In the genomic region with DNA sequence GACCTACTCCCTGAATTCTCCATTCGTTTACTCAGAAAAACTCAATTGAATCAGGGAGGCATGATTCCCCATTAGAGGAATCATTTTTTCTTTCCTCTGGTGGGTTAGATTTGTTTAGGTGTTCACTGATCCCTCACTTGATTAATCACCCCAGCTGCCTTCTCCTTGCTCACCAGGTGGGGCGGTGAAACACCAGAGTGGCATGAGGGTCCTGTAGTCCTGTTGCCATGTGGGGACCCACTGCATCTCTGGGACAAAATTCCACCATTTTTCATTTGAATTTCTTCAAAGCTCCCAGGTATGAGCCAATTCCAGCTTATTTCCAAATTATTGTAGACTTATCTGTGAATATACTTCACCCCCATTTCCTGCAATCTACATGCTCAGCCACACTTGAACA, we compare ENCODE assay signal across 16 cellular contexts.
A peak's percentile ranks its signal among the peaks of the same experiment; 100 is the strongest.
DNase-seq lines count a peak whose midpoint lies in the region; ATAC-seq, FAIRE-seq and TF ChIP-seq lines count a peak whose summit lies in the region.
"Had no signal": no experiment of that assay in that cellular context is flagged by ENCODE, and none has a peak within 500 bp of the region (broad histone marks: within the 10 kb centered on the region; RNA-seq: fewer than 3 reads in every experiment).

No MANE protein-coding gene starts in this region.

- H3K23ac ChIP-seq in H1 (ENCODE audit: insufficient read length), result no peak overlapping the region

- no peak overlapping the region for H2BK12ac ChIP-seq in H1 (ENCODE audit: low read depth, low read length)

- peaks cover 4% of the 10 kb centered on the region for H3K9me3 Mint-ChIP-seq in activated T-helper 17 cell treated with anti-CD3 and anti-CD28 coated beads, Interleukin-2, amount 50 U/mL, for 72 hours
- H3K9me3 Mint-ChIP-seq: CD4-positive, alpha-beta T cell had no signal

- H2BK120ac ChIP-seq in H1 (replicated peaks; ENCODE audit: low read depth, low read length), result no peak overlapping the region

- H2BK20ac ChIP-seq in H1 (ENCODE audit: low read length), result no peak overlapping the region

- no peak for ATAC-seq in activated T-helper 17 cell treated with anti-CD3 and anti-CD28 coated beads, Interleukin-2, amount 50 U/mL, for 72 hours (replicated peaks)
- ATAC-seq in HG03175 (IDR thresholded peaks at IDR 0.05; ENCODE audit: unreplicated experiment), result no peak
- ATAC-seq in GM18909 (IDR thresholded peaks at IDR 0.05; ENCODE audit: poor library complexity, unreplicated experiment), result no peak

- TF ChIP-seq CTCF in C4-2B (conservative IDR thresholded peaks at IDR 0.05) (peak; percentile 18), H1 (IDR thresholded peaks at IDR 0.05; ENCODE audit: control extremely low read depth in 1 of 3, insufficient read depth in 1 of 3, low read depth in 1 of 3, low read length in 3 of 3) (peak; percentile 18 to 29 (median 18); a peak in 3 of 4 replicates)

- no peak overlapping the region for H3K27ac Mint-ChIP-seq in activated T-helper 17 cell treated with anti-CD3 and anti-CD28 coated beads, Interleukin-2, amount 50 U/mL, for 72 hours
- H3K27ac Mint-ChIP-seq: CD4-positive, alpha-beta T cell had no signal

- H3K4me1 ChIP-seq in H1 (replicated peaks in 1 of 4; ENCODE audit: control insufficient read depth in 3 of 4, insufficient read depth in 4 of 4, low read length in 3 of 4), result no peaks in the 10 kb centered on the region
- H3K4me1 ChIP-seq in mesodermal cell (ENCODE audit: control insufficient read depth, insufficient read depth, low read length, poor library complexity, severe bottlenecking), result peaks cover 5% of the 10 kb centered on the region
- H3K4me1 ChIP-seq: BLaER1 treated with 17β-estradiol and CSF1 and Interleukin-3, amounts not matched to agents 10 nM and 100 nM had no signal

- H3K14ac ChIP-seq in H1 (ENCODE audit: insufficient read length), result no peak overlapping the region

- no peaks in the 10 kb centered on the region for H3K36me3 Mint-ChIP-seq in activated T-helper 17 cell treated with anti-CD3 and anti-CD28 coated beads, Interleukin-2, amount 50 U/mL, for 72 hours (ENCODE audit: low read depth)

- H3K4ac ChIP-seq in H1 (replicated peaks; ENCODE audit: insufficient read length, low read depth, low read length), result no peak overlapping the region

- H4K91ac ChIP-seq in H1 (replicated peaks; ENCODE audit: insufficient read length, low read length), result no peak overlapping the region

- H3K56ac ChIP-seq in H1 (replicated peaks; ENCODE audit: insufficient read length, low read depth, low read length), result no peak overlapping the region

- peak; percentile 32 to 48 for TF ChIP-seq RAD21 in H1 (IDR thresholded peaks at IDR 0.05 in 1 of 2, conservative IDR thresholded peaks at IDR 0.05 in 1 of 2; ENCODE audit: low read depth in 2 of 2, low read length in 2 of 2)

- H3K4me2 ChIP-seq in H1 (ENCODE audit: insufficient read depth in 1 of 2, low read depth in 2 of 2, low read length in 2 of 2), result no peak overlapping the region
- H3K4me2 ChIP-seq: BLaER1 treated with 17β-estradiol and CSF1 and Interleukin-3, amounts not matched to agents 10 nM and 100 nM had no signal

- no peaks in the 10 kb centered on the region for H3K79me2 ChIP-seq in H1 (ENCODE audit: control insufficient read depth in 1 of 2, insufficient read depth in 2 of 2, low read length in 2 of 2)

- H3K4me3 ChIP-seq in H7 (ENCODE audit: insufficient read depth, low read depth, low read length), result no peak overlapping the region
- no peak overlapping the region for H3K4me3 ChIP-seq in H1 (ENCODE audit: extremely low read depth in 1 of 4, insufficient read depth in 2 of 4, low read depth in 3 of 4, low read length in 4 of 4)
- H3K4me3 ChIP-seq in mesodermal cell (ENCODE audit: extremely low read depth, insufficient read depth, low read length, poor library complexity, severe bottlenecking), result no peak overlapping the region
- H3K4me3 ChIP-seq: BLaER1 treated with 17β-estradiol and CSF1 and Interleukin-3, amounts not matched to agents 10 nM and 100 nM had no signal

- TF ChIP-seq EP300 in H1 (IDR thresholded peaks at IDR 0.05; ENCODE audit: borderline replicate concordance in 1 of 2, low read depth in 2 of 2, low read length in 2 of 2), result no peak

- no peaks in the 10 kb centered on the region for H3K4me1 Mint-ChIP-seq in activated T-helper 17 cell treated with anti-CD3 and anti-CD28 coated beads, Interleukin-2, amount 50 U/mL, for 72 hours

- TF ChIP-seq POLR2A in H1 (IDR thresholded peaks at IDR 0.05; ENCODE audit: control extremely low read depth in 1 of 2, low read depth in 2 of 2, low read length in 2 of 2), result no peak

- no peaks in the 10 kb centered on the region for H3K9me3 ChIP-seq in H1 (ENCODE audit: insufficient read depth in 2 of 2, low read depth in 1 of 2, low read length in 1 of 2)
- H3K9me3 ChIP-seq in mesodermal cell (ENCODE audit: control insufficient read depth, low read length), result no peaks in the 10 kb centered on the region
- H3K9me3 ChIP-seq: BLaER1 treated with 17β-estradiol and CSF1 and Interleukin-3, amounts not matched to agents 10 nM and 100 nM had no signal

- no peaks in the 10 kb centered on the region; the same call in 1 of the 2 replicates for H3K27me3 ChIP-seq in H7 (ENCODE audit: control insufficient read depth, insufficient read depth, low read length)
- H3K27me3 ChIP-seq in H1 (replicated peaks in 1 of 4; ENCODE audit: control insufficient read depth in 3 of 4, extremely low read depth in 1 of 4, insufficient read depth in 3 of 4, low read length in 3 of 4), result peaks cover 0 to 2% (median 0%) of the 10 kb centered on the region in 4 experiments; a peak in 2 of 7 replicates
- H3K27me3 ChIP-seq: BLaER1 treated with 17β-estradiol and CSF1 and Interleukin-3, amounts not matched to agents 10 nM and 100 nM had no signal

- no peaks in the 10 kb centered on the region for H3K27me3 Mint-ChIP-seq in activated T-helper 17 cell treated with anti-CD3 and anti-CD28 coated beads, Interleukin-2, amount 50 U/mL, for 72 hours
- H3K27me3 Mint-ChIP-seq: CD4-positive, alpha-beta T cell had no signal

- H2AK5ac ChIP-seq in H1 (ENCODE audit: low read depth, low read length), result no peak overlapping the region

- no peak overlapping the region for H4K8ac ChIP-seq in H1 (ENCODE audit: extremely low read depth, insufficient read depth, low read length)

- no peak overlapping the region for H2AFZ ChIP-seq in H1 (ENCODE audit: low read length)

- no peak overlapping the region for H3K18ac ChIP-seq in H1 (ENCODE audit: extremely low read depth, low read length)

- H3K27ac ChIP-seq in C4-2B (no peak overlapping the region), H1 (ENCODE audit: low read depth, low read length) (no peak overlapping the region), mesodermal cell (ENCODE audit: low read depth, low read length, severe bottlenecking) (peak overlapping the region; percentile 3)
- H3K27ac ChIP-seq: BLaER1 treated with 17β-estradiol and CSF1 and Interleukin-3, amounts not matched to agents 10 nM and 100 nM had no signal

- H3K9ac ChIP-seq in H1 (replicated peaks in 1 of 4; ENCODE audit: extremely low read depth in 1 of 4, low read depth in 3 of 4, low read length in 3 of 4), result no peak overlapping the region
- H3K9ac ChIP-seq: BLaER1 treated with 17β-estradiol and CSF1 and Interleukin-3, amounts not matched to agents 10 nM and 100 nM had no signal

- no peak overlapping the region for H2BK15ac ChIP-seq in H1 (ENCODE audit: low read length)

- DNase-seq in H7 (peak; percentile 38), H1 (ENCODE audit: low read depth in 1 of 2, low spot score in 2 of 2) (no peak), cerebellum (ENCODE audit: low spot score) (no peak)
- DNase-seq: ACHN; CD4-positive, alpha-beta T cell; DMS79; EL had no signal

- H3K36me3 ChIP-seq in H7 (replicated peaks; ENCODE audit: control insufficient read depth, insufficient read depth, low read length) (no peaks in the 10 kb centered on the region), H1 (ENCODE audit: control insufficient read depth in 2 of 4, insufficient read depth in 4 of 4, low read length in 3 of 4) (no peaks in the 10 kb centered on the region), mesodermal cell (ENCODE audit: control insufficient read depth, insufficient read depth, low read length) (no peaks in the 10 kb centered on the region)
- H3K36me3 ChIP-seq: BLaER1 treated with 17β-estradiol and CSF1 and Interleukin-3, amounts not matched to agents 10 nM and 100 nM had no signal

- H4K20me1 ChIP-seq in H1 (replicated peaks in 1 of 2; ENCODE audit: control insufficient read depth in 1 of 2, insufficient read depth in 2 of 2, low read length in 2 of 2), result no peaks in the 10 kb centered on the region
- H4K20me1 ChIP-seq: BLaER1 treated with 17β-estradiol and CSF1 and Interleukin-3, amounts not matched to agents 10 nM and 100 nM had no signal

- no peak overlapping the region for H3K4me3 Mint-ChIP-seq in activated T-helper 17 cell treated with anti-CD3 and anti-CD28 coated beads, Interleukin-2, amount 50 U/mL, for 72 hours
- H3K4me3 Mint-ChIP-seq: CD4-positive, alpha-beta T cell had no signal

- WGBS in H1 (ENCODE audit: extremely low coverage in 1 of 2, insufficient coverage in 1 of 2, insufficient read length in 1 of 2, insufficient replicate concordance in 2 of 2, low coverage in 1 of 2, low lambda C conversion rate in 2 of 2, missing lambda C conversion rate in 1 of 2), 2 experiments, result 88% methylated on average over 2 of the region's 2 CpGs; no CpG with 5 or more reads in 1 of the 2 experiments
- WGBS in mesodermal cell (ENCODE audit: insufficient coverage in 2 of 2), 2 experiments, result 86 to 100% methylated on average over 1 of the region's 2 CpGs

- POLR2A ChIA-PET in H1 (lab: Charles Lee; ENCODE audit: partially characterized antibody), result no interaction called here

- H3K23me2 ChIP-seq in H1 (ENCODE audit: low read depth, low read length), result no peaks in the 10 kb centered on the region

- CTCF ChIA-PET in H1 (lab: Charles Lee; ENCODE audit: partially characterized antibody), result interaction anchor here (0.5 to 1.1 kb wide), 4 partner anchors 22 to 1215 kb away, joined by 3 to 4 read pairs (median 3); no protein-coding TSS in a partner anchor

- no peak overlapping the region for H4K5ac ChIP-seq in H1 (ENCODE audit: insufficient read length, low read depth, low read length)

- H3K79me1 ChIP-seq in H1 (ENCODE audit: low read depth, low read length), result no peaks in the 10 kb centered on the region

- no peak for FAIRE-seq in H1 (lab: Jason Lieb, UNC)
- FAIRE-seq: G401.6, GM12892, GM19239 had no signal

- H2BK5ac ChIP-seq in H1 (ENCODE audit: low read depth, low read length), result no peak overlapping the region

TF ChIP-seq in H1, 55 proteins besides CTCF, POLR2A, EP300 and RAD21:
- TF ChIP-seq SIRT6 (IDR thresholded peaks at IDR 0.05; ENCODE audit: low read length) (no peak), HDAC6 (IDR thresholded peaks at IDR 0.05; ENCODE audit: low read depth, low read length) (no peak)
